ENCODE assay signal across 9 cellular contexts in the genomic region with DNA sequence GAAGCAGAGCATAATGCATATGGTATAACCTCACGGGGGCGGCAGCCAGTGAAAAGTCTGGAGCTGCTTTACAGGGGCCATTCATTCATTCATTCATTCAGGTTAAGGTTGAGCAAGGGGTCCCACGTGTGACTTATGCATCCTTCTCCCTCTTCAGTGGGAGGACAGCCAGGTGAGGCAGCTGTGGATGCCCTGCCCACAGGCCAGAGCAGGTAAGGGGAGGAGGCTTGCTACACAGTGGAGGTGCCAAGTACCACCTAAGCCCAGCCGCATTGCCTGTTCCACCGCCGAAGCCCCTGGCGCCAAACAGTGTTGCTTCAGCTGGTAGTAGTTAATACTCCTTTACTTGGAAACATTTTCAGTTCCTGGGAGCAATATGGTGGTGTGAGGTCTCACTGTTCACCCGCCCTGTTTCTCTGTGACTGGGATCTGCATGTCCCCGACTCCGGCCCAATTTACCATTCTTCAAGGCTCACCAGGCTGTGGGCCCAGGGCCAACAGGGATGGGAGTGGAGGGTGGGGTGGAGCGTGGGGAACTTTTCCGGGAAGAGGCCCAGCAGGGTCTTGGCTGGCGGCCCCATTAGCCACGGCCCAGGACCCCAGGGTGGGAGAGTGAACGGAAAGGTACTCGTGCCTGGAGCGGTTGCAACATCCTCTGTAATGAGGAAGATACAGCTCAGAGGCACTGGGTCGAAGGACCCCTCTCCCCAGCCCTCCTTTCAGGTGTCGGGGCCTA. TPM values are rescaled to one million over a fixed set of nuclear protein-coding genes. Genes with fewer than 3 reads are reported as not detected.
DNase-seq lines count a peak whose midpoint lies in the region; TF ChIP-seq lines count a peak whose summit lies in the region.
"Had no signal": no experiment of that assay in that cellular context is flagged by ENCODE, and none has a peak within 500 bp of the region (broad histone marks: within the 10 kb centered on the region; RNA-seq: fewer than 3 reads in every experiment).

No MANE protein-coding gene starts in this region.

- in situ Hi-C loops in transverse colon (cut with MboI; ENCODE audit: low pct_ligation_motif_present in 1 of 4, low pct_unique_long_range_greater_than_20kb in 1 of 4, low sequenced_read_pairs in 3 of 4) = no loop called here

- no peak for TF ChIP-seq EP300 in esophagus muscularis mucosa (IDR thresholded peaks at IDR 0.05)
- TF ChIP-seq EP300 in transverse colon (IDR thresholded peaks at IDR 0.05; ENCODE audit: low read depth) = no peak

- peaks cover 15 to 36% (median 27%) of the 10 kb centered on the region in 4 donors for H3K4me1 ChIP-seq in esophagus muscularis mucosa
- H3K4me1 ChIP-seq in muscle layer of duodenum (ENCODE audit: control insufficient read depth in 1 of 2, insufficient read depth in 2 of 2, low read length in 2 of 2) = peaks cover 0 to 30% of the 10 kb centered on the region in 2 donors
- H3K4me1 ChIP-seq in transverse colon = peaks cover 3 to 22% (median 11%) of the 10 kb centered on the region in 4 donors

- no peaks in the 10 kb centered on the region for H3K36me3 Mint-ChIP-seq in activated CD4-positive, alpha-beta T cell treated with anti-CD3 and anti-CD28 coated beads, Interleukin-2, amount 10 ng/mL, durations not matched to agents 24 days and 14 days (ENCODE audit: low read depth)

- WGBS in esophagus muscularis mucosa = 67% methylated on average over 12 of the region's 19 CpGs
- WGBS in transverse colon (ENCODE audit: low coverage in 1 of 2), 2 donors = 49% methylated on average over 19 of the region's 19 CpGs; no CpG with 5 or more reads in 1 of the 2 donors

- H3K4me3 Mint-ChIP-seq in activated CD4-positive, alpha-beta T cell treated with anti-CD3 and anti-CD28 coated beads, Interleukin-2, amount 10 ng/mL, durations not matched to agents 24 days and 14 days = peak overlapping the region; percentile 35

- H3K27me3 ChIP-seq in esophagus muscularis mucosa (peaks cover 0 to 32% (median 12%) of the 10 kb centered on the region in 4 donors), muscle layer of duodenum (ENCODE audit: low read depth, low read length) (peaks cover 7% of the 10 kb centered on the region), transverse colon (peaks cover 41% of the 10 kb centered on the region)

- H3K36me3 ChIP-seq in esophagus muscularis mucosa (no peaks in the 10 kb centered on the region), muscle layer of duodenum (ENCODE audit: control insufficient read depth in 1 of 2, insufficient read depth in 2 of 2, low read length in 2 of 2) (no peaks in the 10 kb centered on the region), transverse colon (no peaks in the 10 kb centered on the region)

- intact Hi-C loops in activated CD4-positive, alpha-beta T cell treated with anti-CD3 and anti-CD28 coated beads, Interleukin-2, amount 10 ng/mL, durations not matched to agents 24 days and 14 days (cut with micrococcal nuclease) = no loop called here
- intact Hi-C loops in esophagus muscularis mucosa (cut with DNase I) (loop anchor here (10.0 kb wide), 1 partner anchor 124 kb away; no protein-coding TSS in a partner anchor), transverse colon (cut with DNase I; ENCODE audit: low total_unique reads) (loop anchor here (10.0 kb wide), 1 partner anchor 46 kb away; no protein-coding TSS in a partner anchor)

- TF ChIP-seq CTCF in esophagus muscularis mucosa (IDR thresholded peaks at IDR 0.05) = no peak
- TF ChIP-seq CTCF in transverse colon (IDR thresholded peaks at IDR 0.05) = no peak

- H3K9me3 Mint-ChIP-seq in activated CD4-positive, alpha-beta T cell treated with anti-CD3 and anti-CD28 coated beads, Interleukin-2, amount 10 ng/mL, durations not matched to agents 24 days and 14 days = no peaks in the 10 kb centered on the region

- H3K27ac ChIP-seq in esophagus muscularis mucosa (replicated peaks in 1 of 4) (peak overlapping the region; percentile 73 to 79 (median 76)), muscle layer of duodenum (ENCODE audit: low read length) (peak overlapping the region; percentile 40), transverse colon (peak overlapping the region; percentile 60 to 78 (median 70))

- peaks cover 1% of the 10 kb centered on the region for H3K4me1 Mint-ChIP-seq in activated CD4-positive, alpha-beta T cell treated with anti-CD3 and anti-CD28 coated beads, Interleukin-2, amount 10 ng/mL, durations not matched to agents 24 days and 14 days

- no peaks in the 10 kb centered on the region for H3K9me3 ChIP-seq in esophagus muscularis mucosa
- H3K9me3 ChIP-seq in muscle layer of duodenum (ENCODE audit: control insufficient read depth in 1 of 2, low read length in 2 of 2) = no peaks in the 10 kb centered on the region
- no peaks in the 10 kb centered on the region for H3K9me3 ChIP-seq in transverse colon

- H3K27me3 Mint-ChIP-seq in activated CD4-positive, alpha-beta T cell treated with anti-CD3 and anti-CD28 coated beads, Interleukin-2, amount 10 ng/mL, durations not matched to agents 24 days and 14 days = peaks cover 58% of the 10 kb centered on the region

- no peak for DNase-seq in activated CD4-positive, alpha-beta T cell treated with anti-CD3 and anti-CD28 coated beads, Interleukin-2, amount 10 ng/mL, durations not matched to agents 24 days and 14 days
- DNase-seq in activated CD4-positive, alpha-beta T cell treated with anti-CD3 and anti-CD28 coated beads, Interleukin-2, amount 50 U/mL, for 1 hour = no peak
- DNase-seq in esophagus muscularis mucosa (ENCODE audit: extremely low spot score) (peak; percentile 92), transverse colon (no peak), RKO (ENCODE audit: low spot score) (no peak), LoVo (ENCODE audit: low spot score) (no peak)
- DNase-seq in stimulated activated CD4-positive, alpha-beta T cell treated with anti-CD3 and anti-CD28 coated beads, Interleukin-1b, Interleukin-23, amount 100 ng/mL, for 48 hours = no peak

- H3K4me3 ChIP-seq in esophagus muscularis mucosa = peak overlapping the region; percentile 56 to 78 (median 65)
- peak overlapping the region; percentile 45 to 70 for H3K4me3 ChIP-seq in muscle layer of duodenum (ENCODE audit: low read depth in 1 of 2, low read length in 2 of 2)
- H3K4me3 ChIP-seq in transverse colon = peak overlapping the region; percentile 33 to 65 (median 53)

- no peak overlapping the region for H3K27ac Mint-ChIP-seq in activated CD4-positive, alpha-beta T cell treated with anti-CD3 and anti-CD28 coated beads, Interleukin-2, amount 10 ng/mL, durations not matched to agents 24 days and 14 days

- TF ChIP-seq POLR2A in esophagus muscularis mucosa (IDR thresholded peaks at IDR 0.05; ENCODE audit: low read depth) (no peak), transverse colon (IDR thresholded peaks at IDR 0.05) (no peak)

RNA-seq across cellular contexts. Expression of a gene that starts 0.7 kb away (rescaled TPM):
- not detected in 2 replicates for total RNA-seq in activated CD4-positive, alpha-beta T cell treated with anti-CD3 and anti-CD28 coated beads, Interleukin-2, amount 10 ng/mL, durations not matched to agents 24 days and 14 days
- total RNA-seq in esophagus muscularis mucosa (100 to 1,000 TPM in 3 of 4 donors, 10 to 100 TPM in 1; 78.6 to 150 (median 113) TPM), transverse colon (10 to 100 TPM; 29.4 to 43.6 (median 35.6) TPM)
- total RNA-seq: A172 had no signal

Comparison
In these comparisons a context has a peak if more than half of its experiments do, and no peak if none do; other contexts are left out.
1. RNA of a gene that starts 0.7 kb away (total RNA-seq): 78.6 to 150 TPM in esophagus muscularis mucosa and 29.4 to 43.6 TPM in transverse colon; not detected in activated CD4-positive, alpha-beta T cell treated with anti-CD3 and anti-CD28 coated beads, Interleukin-2, amount 10 ng/mL, durations not matched to agents 24 days and 14 days; every median in the first group is over 10 times any median in the second.
2. Peak in every context shown above with its lines, with median percentiles within 50 percentile points of each other: H3K27ac ChIP-seq and H3K4me3 ChIP-seq.